In the genomic region with DNA sequence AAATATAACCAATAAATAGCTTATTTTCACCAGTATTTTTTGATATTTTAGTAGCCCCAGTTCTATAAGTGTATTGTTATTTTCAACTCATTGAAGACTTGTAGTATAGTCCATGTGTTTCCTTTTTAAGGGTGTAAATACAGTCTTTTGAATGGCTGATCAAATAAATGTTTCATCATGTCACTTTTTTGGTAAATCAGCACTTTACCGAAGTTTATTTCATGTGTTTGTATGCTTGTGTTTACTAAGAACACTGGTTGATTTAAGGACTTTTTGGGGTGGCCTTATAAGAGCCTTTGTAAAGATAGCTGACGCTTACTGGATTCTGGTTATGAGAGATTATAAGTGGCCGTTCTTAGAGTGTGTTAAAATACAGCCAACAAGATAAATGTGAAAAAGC, we compare ENCODE assay signal across 10 cellular contexts. TPM values are rescaled to one million over a fixed set of nuclear protein-coding genes. Genes with fewer than 3 reads are reported as not detected.
DNase-seq lines count a peak whose midpoint lies in the region; ATAC-seq, FAIRE-seq and TF ChIP-seq lines count a peak whose summit lies in the region.
"Had no signal": no experiment of that assay in that cellular context is flagged by ENCODE, and none has a peak within 500 bp of the region (broad histone marks: within the 10 kb centered on the region; RNA-seq: fewer than 3 reads in every experiment).

No MANE protein-coding gene starts in this region.

- H3K36me3 Mint-ChIP-seq in activated naive CD8-positive, alpha-beta T cell treated with anti-CD3 and anti-CD28 coated beads, Interleukin-2, amount 50 U/mL, for 24 hours (ENCODE audit: low read depth) = peaks cover 20% of the 10 kb centered on the region
- H3K36me3 Mint-ChIP-seq in type B pancreatic cell = peaks cover 7% of the 10 kb centered on the region

- TF ChIP-seq CTCF in heart right ventricle (IDR thresholded peaks at IDR 0.05) (no peak), kidney (IDR thresholded peaks at IDR 0.05; ENCODE audit: borderline replicate concordance, extremely low read depth, insufficient read depth) (no peak), type B pancreatic cell (conservative IDR thresholded peaks at IDR 0.05) (no peak)

- H3K9me3 Mint-ChIP-seq in activated naive CD8-positive, alpha-beta T cell treated with anti-CD3 and anti-CD28 coated beads, Interleukin-2, amount 50 U/mL, for 24 hours = no peaks in the 10 kb centered on the region
- no peaks in the 10 kb centered on the region for H3K9me3 Mint-ChIP-seq in type B pancreatic cell

- peaks cover 44% of the 10 kb centered on the region for H3K4me1 Mint-ChIP-seq in activated naive CD8-positive, alpha-beta T cell treated with anti-CD3 and anti-CD28 coated beads, Interleukin-2, amount 50 U/mL, for 24 hours
- peaks cover 20% of the 10 kb centered on the region for H3K4me1 Mint-ChIP-seq in type B pancreatic cell (ENCODE audit: unreplicated experiment)

- H3K27me3 ChIP-seq in heart right ventricle = no peaks in the 10 kb centered on the region

- FAIRE-seq in kidney (lab: Jason Lieb, UNC) = no peak

- H3K9me3 ChIP-seq in heart right ventricle = no peaks in the 10 kb centered on the region
- H3K9me3 ChIP-seq in kidney (ENCODE audit: control insufficient read depth in 1 of 2, low read length in 2 of 2) = no peaks in the 10 kb centered on the region

- H3K27ac ChIP-seq in heart right ventricle (peak overlapping the region in 5 of 10 donors; percentile 6 to 99 (median 23)), kidney (ENCODE audit: low read depth in 2 of 2, low read length in 2 of 2) (no peak overlapping the region)

- H3K27me3 Mint-ChIP-seq in activated naive CD8-positive, alpha-beta T cell treated with anti-CD3 and anti-CD28 coated beads, Interleukin-2, amount 50 U/mL, for 24 hours = no peaks in the 10 kb centered on the region
- H3K27me3 Mint-ChIP-seq in type B pancreatic cell = no peaks in the 10 kb centered on the region

- WGBS in heart right ventricle, 2 donors = 32 to 33% methylated on average over 3 of the region's 3 CpGs

- peak overlapping the region in 7 of 10 donors; percentile 27 to 95 (median 85) for H3K4me3 ChIP-seq in heart right ventricle
- peak overlapping the region; percentile 89 to 96 for H3K4me3 ChIP-seq in kidney (ENCODE audit: low read length in 2 of 2)

- H3K4me1 ChIP-seq in heart right ventricle = peaks cover 0 to 47% (median 33%) of the 10 kb centered on the region in 9 donors
- peaks cover 3 to 17% of the 10 kb centered on the region in 2 donors for H3K4me1 ChIP-seq in kidney (ENCODE audit: control insufficient read depth in 1 of 2, insufficient read depth in 1 of 2, low read depth in 1 of 2, low read length in 2 of 2)

- no peak overlapping the region for H3K9ac ChIP-seq in kidney (ENCODE audit: low read length in 2 of 2)

- ATAC-seq in heart right ventricle (no peak), Right ventricle myocardium superior (ENCODE audit: poor library complexity) (no peak)
- ATAC-seq in activated naive CD8-positive, alpha-beta T cell treated with anti-CD3 and anti-CD28 coated beads, Interleukin-2, amount 50 U/mL, for 24 hours = no peak
- ATAC-seq in activated CD4-positive, CD25-positive, alpha-beta regulatory T cell treated with anti-CD3 and anti-CD28 coated beads, Interleukin-2, amount 50 U/mL, for 24 hours = no peak

- H3K27ac Mint-ChIP-seq in activated naive CD8-positive, alpha-beta T cell treated with anti-CD3 and anti-CD28 coated beads, Interleukin-2, amount 50 U/mL, for 24 hours = peak overlapping the region; percentile 1
- H3K27ac Mint-ChIP-seq in type B pancreatic cell = peak overlapping the region; percentile 92

- intact Hi-C loops in heart right ventricle (cut with DNase I) = loop anchor here in 1 of 10 donors (10.0 kb wide), 1 partner anchor 124 kb away; no protein-coding TSS in a partner anchor
- intact Hi-C loops in Right ventricle myocardium superior (cut with DNase I) = no loop called here
- intact Hi-C loops in kidney (cut with DNase I) = no loop called here

- H3K36me3 ChIP-seq in heart right ventricle = peaks cover 0 to 34% (median 0%) of the 10 kb centered on the region in 9 donors
- H3K36me3 ChIP-seq in kidney (ENCODE audit: control insufficient read depth in 1 of 2, insufficient read depth in 2 of 2, low read length in 2 of 2) = peaks cover 0 to 3% of the 10 kb centered on the region in 2 donors

- DNase-seq in heart right ventricle = no peak
- DNase-seq in Right ventricle myocardium superior = no peak
- no peak for DNase-seq in activated naive CD8-positive, alpha-beta T cell treated with anti-CD3 and anti-CD28 coated beads, Interleukin-2, amount 50 U/mL, for 24 hours
- DNase-seq in kidney = no peak
- DNase-seq in type B pancreatic cell (ENCODE audit: extremely low spot score, unreplicated experiment) = no peak
- no peak for DNase-seq in NCI-H82 treated with DMSO at 0.1 percent for 48 hours (lab: John Stamatoyannopoulos, UW; ENCODE audit: unreplicated experiment)
- DNase-seq in activated effector memory CD4-positive, alpha-beta T cell treated with Interleukin-2 at 50 U/mL for 16 hours = no peak
- DNase-seq: NCI-H510A; stimulated activated CD4-positive, alpha-beta T cell treated with anti-CD3 and anti-CD28 coated beads, Interleukin-2, amount 100 ng/mL, for 24 hours had no signal

- peak overlapping the region; percentile 100 for H3K4me3 Mint-ChIP-seq in activated naive CD8-positive, alpha-beta T cell treated with anti-CD3 and anti-CD28 coated beads, Interleukin-2, amount 50 U/mL, for 24 hours
- H3K4me3 Mint-ChIP-seq in type B pancreatic cell = peak overlapping the region; percentile 99

RNA-seq across cellular contexts. Expression of a gene that starts 2.6 kb away (rescaled TPM):
- total RNA-seq in heart right ventricle = 10 to 100 TPM; 52.9 to 74.0 (median 57.7) TPM
- 10 to 100 TPM; 24.0 to 30.4 TPM for polyA plus RNA-seq in heart right ventricle
- 57.7 TPM for total RNA-seq in Right ventricle myocardium superior
- 56.7 TPM for total RNA-seq in kidney
- 59.6 TPM for polyA plus RNA-seq in kidney (ENCODE audit: insufficient read depth, low read depth, low replicate concordance)
- 87.7 and 88.6 TPM in 2 replicates for total RNA-seq in type B pancreatic cell (ENCODE audit: low replicate concordance)
